In the genomic region with DNA sequence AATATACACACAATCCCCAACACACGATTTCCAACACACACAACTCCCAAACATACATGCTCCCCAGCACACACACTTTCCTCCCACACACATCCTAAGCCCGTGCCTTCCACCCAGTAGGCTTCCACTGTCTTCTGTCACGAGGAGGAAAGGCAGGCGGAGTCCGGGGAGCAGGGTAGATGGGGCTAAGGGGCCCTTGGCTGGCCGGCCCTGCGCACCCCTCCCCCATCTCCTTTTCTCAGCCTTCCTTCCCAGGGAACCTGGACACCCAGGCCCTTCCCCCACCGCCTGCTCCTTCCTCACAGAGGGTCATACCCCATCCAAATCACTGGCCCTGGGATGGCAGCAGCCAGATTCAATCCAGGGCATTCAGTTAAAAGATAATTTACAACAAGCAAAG, we compare ENCODE assay signal across 1 cellular context.
TF ChIP-seq lines count a peak whose summit lies in the region.

No MANE protein-coding gene starts in this region.

TF ChIP-seq in GM23338, 12 proteins besides CTCF, POLR2A, EP300 and RAD21 (continued from another document):
- TF ChIP-seq NANOG (IDR thresholded peaks at IDR 0.05; ENCODE audit: borderline replicate concordance) (no peak), STAT1 (IDR thresholded peaks at IDR 0.05; ENCODE audit: unreplicated experiment) (no peak), ZNF114 (CRISPR knock-in tag; IDR thresholded peaks at IDR 0.05) (no peak), JUNB (IDR thresholded peaks at IDR 0.05; ENCODE audit: unreplicated experiment) (no peak), POLR2AphosphoS5 (IDR thresholded peaks at IDR 0.05; ENCODE audit: low read depth) (no peak), REST (IDR thresholded peaks at IDR 0.05; ENCODE audit: unreplicated experiment) (no peak)
- TF ChIP-seq, protein P1, sequence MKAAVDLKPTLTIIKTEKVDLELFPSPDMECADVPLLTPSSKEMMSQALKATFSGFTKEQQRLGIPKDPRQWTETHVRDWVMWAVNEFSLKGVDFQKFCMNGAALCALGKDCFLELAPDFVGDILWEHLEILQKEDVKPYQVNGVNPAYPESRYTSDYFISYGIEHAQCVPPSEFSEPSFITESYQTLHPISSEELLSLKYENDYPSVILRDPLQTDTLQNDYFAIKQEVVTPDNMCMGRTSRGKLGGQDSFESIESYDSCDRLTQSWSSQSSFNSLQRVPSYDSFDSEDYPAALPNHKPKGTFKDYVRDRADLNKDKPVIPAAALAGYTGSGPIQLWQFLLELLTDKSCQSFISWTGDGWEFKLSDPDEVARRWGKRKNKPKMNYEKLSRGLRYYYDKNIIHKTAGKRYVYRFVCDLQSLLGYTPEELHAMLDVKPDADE (IDR thresholded peaks at IDR 0.05): no peak
TF ChIP-seq in GM23338: peak in this region for 0.
